In the genomic region with DNA sequence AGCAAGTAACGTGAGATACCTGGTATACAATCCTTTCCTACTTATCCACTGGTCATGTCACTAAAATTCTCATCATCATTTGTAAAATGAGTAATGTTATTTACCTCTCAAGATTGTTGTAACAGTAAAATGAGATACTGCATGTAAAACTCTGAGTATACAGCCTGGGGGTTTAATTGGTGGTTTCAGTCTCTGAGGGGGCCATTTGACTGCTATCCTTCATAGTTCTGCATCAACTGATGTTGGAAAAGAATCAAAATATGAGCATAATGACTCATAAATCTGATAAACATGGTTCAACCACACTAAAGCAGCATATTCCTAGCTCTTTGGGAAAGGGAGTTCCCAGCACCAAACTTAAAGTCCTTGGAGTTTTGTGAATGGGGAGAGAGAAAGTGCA, we compare ENCODE assay signal across 19 cellular contexts.
DNase-seq lines count a peak whose midpoint lies in the region; ATAC-seq, FAIRE-seq and TF ChIP-seq lines count a peak whose summit lies in the region.
"Had no signal": no experiment of that assay in that cellular context is flagged by ENCODE, and none has a peak within 500 bp of the region (broad histone marks: within the 10 kb centered on the region; RNA-seq: fewer than 3 reads in every experiment).

No MANE protein-coding gene starts in this region.

- H4K91ac ChIP-seq in H1 (replicated peaks; ENCODE audit: insufficient read length, low read length) = no peak overlapping the region
- no peak overlapping the region for H4K91ac ChIP-seq in mesenchymal stem cell (ENCODE audit: low read length)

- in situ Hi-C loops in transverse colon (cut with MboI; ENCODE audit: low pct_ligation_motif_present in 1 of 4, low pct_unique_long_range_greater_than_20kb in 1 of 4, low sequenced_read_pairs in 3 of 4) = no loop called here

- no peak for FAIRE-seq in H1 (lab: Jason Lieb, UNC)
- FAIRE-seq: G401.6 had no signal

- no peaks in the 10 kb centered on the region for H3K79me2 ChIP-seq in H1 (ENCODE audit: control insufficient read depth in 1 of 2, insufficient read depth in 2 of 2, low read length in 2 of 2)

- no peaks in the 10 kb centered on the region; a peak in 1 of 4 replicates for H3K9me3 ChIP-seq in H1 (ENCODE audit: insufficient read depth in 2 of 2, low read depth in 1 of 2, low read length in 1 of 2)
- no peaks in the 10 kb centered on the region for H3K9me3 ChIP-seq in mesenchymal stem cell (ENCODE audit: control insufficient read depth, low read length)
- no peaks in the 10 kb centered on the region for H3K9me3 ChIP-seq in transverse colon

- TF ChIP-seq RAD21 in H1 (IDR thresholded peaks at IDR 0.05 in 1 of 2, conservative IDR thresholded peaks at IDR 0.05 in 1 of 2; ENCODE audit: low read depth in 2 of 2, low read length in 2 of 2) = no peak

- H3K27ac ChIP-seq in H1 (ENCODE audit: low read depth, low read length) (no peak overlapping the region), mesenchymal stem cell (ENCODE audit: low read length, poor library complexity, severe bottlenecking) (no peak overlapping the region), transverse colon (no peak overlapping the region)

- H2AK5ac ChIP-seq in H1 (ENCODE audit: low read depth, low read length) (no peak overlapping the region), mesenchymal stem cell (ENCODE audit: low read length, severe bottlenecking) (no peak overlapping the region)

- no peak overlapping the region for H3K56ac ChIP-seq in H1 (replicated peaks; ENCODE audit: insufficient read length, low read depth, low read length)

- H2BK5ac ChIP-seq in H1 (ENCODE audit: low read depth, low read length) (no peak overlapping the region), mesenchymal stem cell (ENCODE audit: low read depth, low read length, poor library complexity, severe bottlenecking) (no peak overlapping the region)

- intact Hi-C loops in transverse colon (cut with DNase I; ENCODE audit: low total_unique reads) = no loop called here

- no peaks in the 10 kb centered on the region for H3K23me2 ChIP-seq in H1 (ENCODE audit: low read depth, low read length)

- no peaks in the 10 kb centered on the region for H3K36me3 ChIP-seq in H1 (ENCODE audit: control insufficient read depth in 2 of 4, insufficient read depth in 4 of 4, low read length in 3 of 4)
- no peaks in the 10 kb centered on the region for H3K36me3 ChIP-seq in mesenchymal stem cell (ENCODE audit: control insufficient read depth in 1 of 2, insufficient read depth in 2 of 2, low read depth in 1 of 2, low read length in 2 of 2)
- no peaks in the 10 kb centered on the region for H3K36me3 ChIP-seq in transverse colon

- no peaks in the 10 kb centered on the region for H4K20me1 ChIP-seq in H1 (replicated peaks in 1 of 2; ENCODE audit: control insufficient read depth in 1 of 2, insufficient read depth in 2 of 2, low read length in 2 of 2)

- no peak overlapping the region for H2BK20ac ChIP-seq in H1 (ENCODE audit: low read length)

- H3K27me3 ChIP-seq in H1 (replicated peaks in 1 of 4; ENCODE audit: control insufficient read depth in 3 of 4, extremely low read depth in 1 of 4, insufficient read depth in 3 of 4, low read length in 3 of 4) (no peaks in the 10 kb centered on the region), mesenchymal stem cell (ENCODE audit: control insufficient read depth in 1 of 2, insufficient read depth in 1 of 2, low read length in 2 of 2) (no peaks in the 10 kb centered on the region), transverse colon (no peaks in the 10 kb centered on the region)

- 94% methylated on average over 1 of the region's 1 CpG; no CpG with 5 or more reads in 1 of the 2 experiments for WGBS in H1 (ENCODE audit: extremely low coverage in 1 of 2, insufficient coverage in 1 of 2, insufficient read length in 1 of 2, insufficient replicate concordance in 2 of 2, low coverage in 1 of 2, low lambda C conversion rate in 2 of 2, missing lambda C conversion rate in 1 of 2), 2 experiments
- no CpG with 5 or more reads among the region's 1 CpG for WGBS in mesenchymal stem cell
- 52 to 57% methylated on average over 1 of the region's 1 CpG for WGBS in transverse colon (ENCODE audit: low coverage in 1 of 2), 2 donors

- no peak overlapping the region for H2BK12ac ChIP-seq in H1 (ENCODE audit: low read depth, low read length)
- no peak overlapping the region for H2BK12ac ChIP-seq in mesenchymal stem cell (ENCODE audit: low read length in 2 of 2)

- H3K9ac ChIP-seq in H1 (replicated peaks in 1 of 4; ENCODE audit: extremely low read depth in 1 of 4, low read depth in 3 of 4, low read length in 3 of 4) = no peak overlapping the region
- H3K9ac ChIP-seq in mesenchymal stem cell (ENCODE audit: low read length) = peak overlapping the region; percentile 24

- H3K4ac ChIP-seq in H1 (replicated peaks; ENCODE audit: insufficient read length, low read depth, low read length) (no peak overlapping the region), mesenchymal stem cell (ENCODE audit: low read depth in 1 of 2, low read length in 2 of 2) (no peak overlapping the region)

- TF ChIP-seq EP300 in H1 (IDR thresholded peaks at IDR 0.05; ENCODE audit: borderline replicate concordance in 1 of 2, low read depth in 2 of 2, low read length in 2 of 2) (no peak), transverse colon (IDR thresholded peaks at IDR 0.05; ENCODE audit: low read depth) (no peak)

- POLR2A ChIA-PET in H1 (lab: Charles Lee; ENCODE audit: partially characterized antibody) = no interaction called here

- H3K79me1 ChIP-seq in H1 (ENCODE audit: low read depth, low read length) = no peaks in the 10 kb centered on the region
- no peaks in the 10 kb centered on the region for H3K79me1 ChIP-seq in mesenchymal stem cell (replicated peaks; ENCODE audit: low read length, poor library complexity, severe bottlenecking)

- peak; percentile 1 for DNase-seq in RPMI7951 (ENCODE audit: low read depth)
- DNase-seq in H1 (ENCODE audit: low read depth in 1 of 2, low spot score in 2 of 2) = no peak
- no peak for DNase-seq in mesenchymal stem cell
- no peak for DNase-seq in transverse colon
- no peak for DNase-seq in cerebellar cortex (ENCODE audit: low spot score)
- no peak for DNase-seq in DMS 273 (lab: John Stamatoyannopoulos, UW; ENCODE audit: unreplicated experiment)
- DNase-seq: C1 segment of cervical spinal cord; CD4-positive, alpha-beta memory T cell; COR-L47; HCEC 1CT; NCI-H1092 treated with DMSO at 0.1 percent for 48 hours; NCI-H1436 treated with DMSO at 0.1 percent for 48 hours; NCI-H1930; NCI-H526 treated with DMSO at 0.1 percent for 48 hours; SHP77 treated with DMSO at 0.1 percent for 48 hours had no signal

- no peak overlapping the region for H3K14ac ChIP-seq in H1 (ENCODE audit: insufficient read length)
- no peak overlapping the region for H3K14ac ChIP-seq in mesenchymal stem cell (ENCODE audit: low read length in 2 of 2)

- H3K18ac ChIP-seq in H1 (ENCODE audit: extremely low read depth, low read length) = no peak overlapping the region
- no peak overlapping the region for H3K18ac ChIP-seq in mesenchymal stem cell (ENCODE audit: low read depth in 1 of 2, low read length in 2 of 2)

- H2AFZ ChIP-seq in H1 (ENCODE audit: low read length) (peak overlapping the region; percentile 52; the same call in 1 of the 2 replicates), mesenchymal stem cell (ENCODE audit: low read depth, low read length) (no peak overlapping the region)

- H2BK15ac ChIP-seq in H1 (ENCODE audit: low read length) (no peak overlapping the region), mesenchymal stem cell (ENCODE audit: low read depth, poor library complexity, severe bottlenecking) (no peak overlapping the region)

- TF ChIP-seq CTCF in H1 (IDR thresholded peaks at IDR 0.05; ENCODE audit: control extremely low read depth in 1 of 3, insufficient read depth in 1 of 3, low read depth in 1 of 3, low read length in 3 of 3) (no peak), transverse colon (IDR thresholded peaks at IDR 0.05) (no peak)

- H2BK120ac ChIP-seq in H1 (replicated peaks; ENCODE audit: low read depth, low read length) (no peak overlapping the region), mesenchymal stem cell (ENCODE audit: low read depth, low read length) (no peak overlapping the region)

- H3K23ac ChIP-seq in H1 (ENCODE audit: insufficient read length) = no peak overlapping the region
- no peak overlapping the region for H3K23ac ChIP-seq in mesenchymal stem cell (ENCODE audit: low read length in 2 of 2)

- H3K4me3 ChIP-seq in H1 (ENCODE audit: extremely low read depth in 1 of 4, insufficient read depth in 2 of 4, low read depth in 3 of 4, low read length in 4 of 4) (no peak overlapping the region), mesenchymal stem cell (ENCODE audit: insufficient read depth in 1 of 2, low read depth in 1 of 2, low read length in 2 of 2) (no peak overlapping the region), transverse colon (no peak overlapping the region)
- H3K4me3 ChIP-seq: GM23338 had no signal

- H4K8ac ChIP-seq in H1 (ENCODE audit: extremely low read depth, insufficient read depth, low read length) (no peak overlapping the region), mesenchymal stem cell (ENCODE audit: low read length) (no peak overlapping the region)

- CTCF ChIA-PET in H1 (lab: Charles Lee; ENCODE audit: partially characterized antibody) = no interaction called here

- no peak for ATAC-seq in HG03439 (IDR thresholded peaks at IDR 0.05; ENCODE audit: unreplicated experiment)
- ATAC-seq: GM23338, Panc1 had no signal

- TF ChIP-seq POLR2A in H1 (IDR thresholded peaks at IDR 0.05; ENCODE audit: control extremely low read depth in 1 of 2, low read depth in 2 of 2, low read length in 2 of 2) (no peak), transverse colon (IDR thresholded peaks at IDR 0.05) (no peak)

- H3K4me2 ChIP-seq in H1 (ENCODE audit: insufficient read depth in 1 of 2, low read depth in 2 of 2, low read length in 2 of 2) = no peak overlapping the region
- no peak overlapping the region for H3K4me2 ChIP-seq in mesenchymal stem cell (ENCODE audit: low read length, poor library complexity, severe bottlenecking)
- H3K4me2 ChIP-seq: GM23338 had no signal

- H4K5ac ChIP-seq in H1 (ENCODE audit: insufficient read length, low read depth, low read length) = no peak overlapping the region

- no peaks in the 10 kb centered on the region for H3K4me1 ChIP-seq in H1 (replicated peaks in 1 of 4; ENCODE audit: control insufficient read depth in 3 of 4, insufficient read depth in 4 of 4, low read length in 3 of 4)
- no peaks in the 10 kb centered on the region for H3K4me1 ChIP-seq in mesenchymal stem cell (ENCODE audit: control insufficient read depth, insufficient read depth, low read depth, low read length)
- H3K4me1 ChIP-seq in transverse colon = no peaks in the 10 kb centered on the region

TF ChIP-seq in H1, 55 proteins besides CTCF, POLR2A, EP300 and RAD21 (continues in another document):
- TF ChIP-seq CBX5 (IDR thresholded peaks at IDR 0.05; ENCODE audit: low read depth, low read length) (no peak), CHD2 (IDR thresholded peaks at IDR 0.05; ENCODE audit: low read length) (no peak), RBBP5 (IDR thresholded peaks at IDR 0.05; ENCODE audit: borderline replicate concordance, low read depth, low read length) (no peak), EZH2 (IDR thresholded peaks at IDR 0.05; ENCODE audit: low read depth, low read length, severe bottlenecking) (no peak), KDM5A (IDR thresholded peaks at IDR 0.05; ENCODE audit: low read length) (no peak)
